Comparison of ENCODE assay signal across 1 cellular context in the genomic region with DNA sequence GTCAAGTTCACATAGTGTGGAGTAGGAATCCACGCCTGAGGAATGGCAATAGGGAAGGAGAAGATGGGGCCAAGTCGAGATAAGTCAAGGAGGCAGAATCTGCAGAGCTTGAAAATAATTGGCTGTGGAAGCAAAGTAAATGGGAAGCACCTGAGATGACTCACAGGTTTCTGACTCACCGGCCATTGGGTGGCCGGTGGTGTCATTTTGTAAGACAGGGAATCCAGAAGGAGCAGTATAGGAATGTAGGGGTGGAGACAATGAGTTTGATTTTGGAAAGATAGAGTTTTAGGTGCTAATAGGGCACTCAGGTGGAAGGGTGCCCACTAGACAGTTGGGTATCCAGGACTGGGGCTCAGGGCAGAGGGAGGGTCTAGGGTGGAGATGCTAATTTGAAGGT.
A peak's percentile ranks its signal among the peaks of the same experiment; 100 is the strongest.
TF ChIP-seq lines count a peak whose summit lies in the region.

No MANE protein-coding gene starts in this region.

TF ChIP-seq in HEK293, 187 proteins besides CTCF, POLR2A, EP300 and RAD21 (continued from another document):
- TF ChIP-seq, protein P1, sequence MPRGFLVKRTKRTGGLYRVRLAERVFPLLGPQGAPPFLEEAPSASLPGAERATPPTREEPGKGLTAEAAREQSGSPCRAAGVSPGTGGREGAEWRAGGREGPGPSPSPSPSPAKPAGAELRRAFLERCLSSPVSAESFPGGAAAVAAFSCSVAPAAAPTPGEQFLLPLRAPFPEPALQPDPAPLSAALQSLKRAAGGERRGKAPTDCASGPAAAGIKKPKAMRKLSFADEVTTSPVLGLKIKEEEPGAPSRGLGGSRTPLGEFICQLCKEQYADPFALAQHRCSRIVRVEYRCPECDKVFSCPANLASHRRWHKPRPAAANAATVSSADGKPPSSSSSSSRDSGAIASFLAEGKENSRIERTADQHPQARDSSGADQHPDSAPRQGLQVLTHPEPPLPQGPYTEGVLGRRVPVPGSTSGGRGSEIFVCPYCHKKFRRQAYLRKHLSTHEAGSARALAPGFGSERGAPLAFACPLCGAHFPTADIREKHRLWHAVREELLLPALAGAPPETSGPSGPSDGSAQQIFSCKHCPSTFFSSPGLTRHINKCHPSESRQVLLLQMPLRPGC (tag by site-specific recombination; IDR thresholded peaks at IDR 0.05) = peak; percentile 84
- TF ChIP-seq ZBTB20 (tag by site-specific recombination; IDR thresholded peaks at IDR 0.05) = no peak
